Comparison of ENCODE assay signal across 8 cellular contexts in genomic region chr5:154039458-154039829, GRCh38. TPM values are rescaled to one million over a fixed set of nuclear protein-coding genes. Genes with fewer than 3 reads are reported as not detected.
A peak's percentile ranks its signal among the peaks of the same experiment; 100 is the strongest.
DNase-seq lines count a peak whose midpoint lies in the region; ATAC-seq and TF ChIP-seq lines count a peak whose summit lies in the region.

No MANE protein-coding gene starts in this region.

- H3K79me2 ChIP-seq in OCI-LY3 (ENCODE audit: low read length) = peaks cover 27% of the 10 kb centered on the region

- DNase-seq in CD8-positive, alpha-beta T cell = no peak
- DNase-seq in endothelial cell (ENCODE audit: low spot score) = no peak
- DNase-seq in NCI-H1436 (lab: John Stamatoyannopoulos, UW) = no peak
- DNase-seq in NCI-H2171 (lab: John Stamatoyannopoulos, UW) = no peak
- DNase-seq in NCI-H2196 treated with DMSO at 0.1 percent for 48 hours (lab: John Stamatoyannopoulos, UW; ENCODE audit: unreplicated experiment) = no peak

- peak overlapping the region; percentile 36 for H2AFZ ChIP-seq in OCI-LY3 (ENCODE audit: low read depth, low read length)

- CTCF ChIA-PET in CD8-positive, alpha-beta T cell (lab: Charles Lee) = no interaction called here

- H3K9me3 ChIP-seq in CD8-positive, alpha-beta T cell (ENCODE audit: low read length) = no peaks in the 10 kb centered on the region
- H3K9me3 ChIP-seq in OCI-LY3 (ENCODE audit: insufficient read depth, low read length) (no peaks in the 10 kb centered on the region), neutrophil (no peaks in the 10 kb centered on the region)

- peak overlapping the region; percentile 72 for H3K4me3 ChIP-seq in CD8-positive, alpha-beta T cell (ENCODE audit: low read depth, low read length)
- H3K4me3 ChIP-seq in OCI-LY3 (ENCODE audit: low read length) (peak overlapping the region; percentile 90), neutrophil (ENCODE audit: low read depth in 1 of 2, low read length in 1 of 2) (peak overlapping the region; percentile 76 to 89)

- H3K27ac ChIP-seq in CD8-positive, alpha-beta T cell (ENCODE audit: low read depth, low read length) = peak overlapping the region; percentile 84
- no peak overlapping the region for H3K27ac ChIP-seq in OCI-LY3 (ENCODE audit: low read length)
- H3K27ac ChIP-seq in neutrophil = peak overlapping the region; percentile 89

- POLR2A ChIA-PET in CD8-positive, alpha-beta T cell (lab: Charles Lee) = interaction anchor here (0.7 to 2.4 kb wide), 5 partner anchors 9 to 151 kb away, joined by 3 to 22 read pairs (median 5); partner anchors contain the start of gene GALNT10

- H4K20me1 ChIP-seq in OCI-LY3 (ENCODE audit: insufficient read depth, low read length) = no peaks in the 10 kb centered on the region

- H3K9ac ChIP-seq in OCI-LY3 (ENCODE audit: low read length) = peak overlapping the region; percentile 78

- H3K36me3 ChIP-seq in CD8-positive, alpha-beta T cell (ENCODE audit: insufficient read depth, low read length) = no peaks in the 10 kb centered on the region
- H3K36me3 ChIP-seq in OCI-LY3 (replicated peaks; ENCODE audit: low read depth, low read length) = no peaks in the 10 kb centered on the region
- H3K36me3 ChIP-seq in neutrophil = no peaks in the 10 kb centered on the region

- peaks cover 82% of the 10 kb centered on the region for H3K4me1 Mint-ChIP-seq in CD8-positive, alpha-beta T cell (ENCODE audit: low read depth)
- peaks cover 28% of the 10 kb centered on the region for H3K4me1 Mint-ChIP-seq in endothelial cell (ENCODE audit: unreplicated experiment)

- peak overlapping the region; percentile 95 for H3K4me3 Mint-ChIP-seq in CD8-positive, alpha-beta T cell
- H3K4me3 Mint-ChIP-seq in endothelial cell (ENCODE audit: unreplicated experiment) = peak overlapping the region; percentile 97

- H3K9me3 Mint-ChIP-seq in CD8-positive, alpha-beta T cell = no peaks in the 10 kb centered on the region
- H3K9me3 Mint-ChIP-seq in endothelial cell (ENCODE audit: unreplicated experiment) = no peaks in the 10 kb centered on the region

- no peak for ATAC-seq in CD8-positive, alpha-beta T cell
- ATAC-seq in GM18868 (IDR thresholded peaks at IDR 0.05; ENCODE audit: unreplicated experiment) = no peak

- H3K27ac Mint-ChIP-seq in CD8-positive, alpha-beta T cell = peak overlapping the region; percentile 98
- peak overlapping the region; percentile 95 for H3K27ac Mint-ChIP-seq in endothelial cell (ENCODE audit: unreplicated experiment)

- no peak for TF ChIP-seq CTCF in CD8-positive, alpha-beta T cell (IDR thresholded peaks at IDR 0.05)
- TF ChIP-seq CTCF in OCI-LY3 (IDR thresholded peaks at IDR 0.05; ENCODE audit: low read depth, low read length) (no peak), endothelial cell (IDR thresholded peaks at IDR 0.05; ENCODE audit: unreplicated experiment) (no peak), neutrophil (IDR thresholded peaks at IDR 0.05) (no peak)

- no peaks in the 10 kb centered on the region for H3K27me3 ChIP-seq in CD8-positive, alpha-beta T cell (ENCODE audit: insufficient read depth, low read length)
- H3K27me3 ChIP-seq in OCI-LY3 (ENCODE audit: low read depth, low read length) (no peaks in the 10 kb centered on the region), neutrophil (no peaks in the 10 kb centered on the region)

- peaks cover 31% of the 10 kb centered on the region for H3K4me1 ChIP-seq in CD8-positive, alpha-beta T cell (ENCODE audit: insufficient read depth, low read length)
- H3K4me1 ChIP-seq in OCI-LY3 (ENCODE audit: low read length) (peaks cover 8% of the 10 kb centered on the region), neutrophil (ENCODE audit: control insufficient read depth in 1 of 2, insufficient read depth in 1 of 2, low read depth in 1 of 2, low read length in 1 of 2) (peaks cover 60 to 62% of the 10 kb centered on the region in 2 experiments)

- peak overlapping the region; percentile 94 for H3K4me2 ChIP-seq in OCI-LY3 (ENCODE audit: low read length)

- H3K27me3 Mint-ChIP-seq in CD8-positive, alpha-beta T cell (ENCODE audit: low read depth) = no peaks in the 10 kb centered on the region
- H3K27me3 Mint-ChIP-seq in endothelial cell (ENCODE audit: unreplicated experiment) = no peaks in the 10 kb centered on the region

- intact Hi-C loops in CD8-positive, alpha-beta T cell (cut with DNase I, micrococcal nuclease) = loop anchor here (2.0 to 5.0 kb wide), 6 partner anchors 407 to 903 kb away; partner anchors contain the start of genes MRPL22 (in 2 of the 2), CNOT8 (in 1 of the 2) and LARP1 (in 1 of the 2)

- peaks cover 30% of the 10 kb centered on the region for H3K36me3 Mint-ChIP-seq in CD8-positive, alpha-beta T cell
- H3K36me3 Mint-ChIP-seq in endothelial cell (ENCODE audit: low read depth, unreplicated experiment) = no peaks in the 10 kb centered on the region

RNA-seq across cellular contexts. Expression of gene MFAP3, which starts 0.7 kb away (rescaled TPM):
- total RNA-seq in CD8-positive, alpha-beta T cell = 10 to 100 TPM; 16.6 to 20.2 TPM
- total RNA-seq in endothelial cell (ENCODE audit: unreplicated experiment) = 42.7 TPM

RNA-seq across cellular contexts. Expression of gene FAM114A2, which starts 0.7 kb away (rescaled TPM):
- total RNA-seq in CD8-positive, alpha-beta T cell = 10 to 100 TPM; 24.9 to 26.6 TPM
- total RNA-seq in endothelial cell (ENCODE audit: unreplicated experiment) = 28.4 TPM
